Comparison of ENCODE assay signal across 16 cellular contexts in genomic region chr3:140540262-140540661, GRCh38.
DNase-seq lines count a peak whose midpoint lies in the region; ATAC-seq lines count a peak whose summit lies in the region.
"Had no signal": no experiment of that assay in that cellular context is flagged by ENCODE, and none has a peak within 500 bp of the region (broad histone marks: within the 10 kb centered on the region; RNA-seq: fewer than 3 reads in every experiment).

No MANE protein-coding gene starts in this region.

- DNase-seq in NCI-H526 (lab: John Stamatoyannopoulos, UW) (no peak), iPS-NIHi7 (ENCODE audit: extremely low spot score) (no peak), MV-4-11 (lab: John Stamatoyannopoulos, UW) (no peak)
- DNase-seq: ACHN; activated CD4-positive, alpha-beta T cell treated with anti-CD3 and anti-CD28 coated beads, Interleukin-2, amount 50 U/mL, for 48 hours; Calu3; MG63; naive thymus-derived CD4-positive, alpha-beta T cell; Peyer's patch; stimulated activated CD4-positive, alpha-beta T cell treated with anti-CD3 and anti-CD28 coated beads, Interleukin-2, amount 100 ng/mL, for 48 hours had no signal

- ATAC-seq in GM18502 (IDR thresholded peaks at IDR 0.05; ENCODE audit: poor library complexity, unreplicated experiment) = peak; percentile 83
- peak; percentile 63 for ATAC-seq in GM19438 (IDR thresholded peaks at IDR 0.05; ENCODE audit: low read depth, unreplicated experiment)
- peak; percentile 63 for ATAC-seq in HG02798 (IDR thresholded peaks at IDR 0.05; ENCODE audit: poor library complexity, unreplicated experiment)
- peak; percentile 52 for ATAC-seq in HG03469 (IDR thresholded peaks at IDR 0.05; ENCODE audit: unreplicated experiment)
- ATAC-seq in HG03045 (IDR thresholded peaks at IDR 0.05; ENCODE audit: unreplicated experiment) = no peak
- ATAC-seq: naive thymus-derived CD4-positive, alpha-beta T cell; stimulated activated effector memory CD8-positive, alpha-beta T cell treated with anti-CD3 and anti-CD28 coated beads, Interleukin-12 subunit alpha, Interleukin-12 subunit beta, amount 100 ng/mL, for 72 hours had no signal
